17 cellular contexts compared by ENCODE assay signal in the genomic region with DNA sequence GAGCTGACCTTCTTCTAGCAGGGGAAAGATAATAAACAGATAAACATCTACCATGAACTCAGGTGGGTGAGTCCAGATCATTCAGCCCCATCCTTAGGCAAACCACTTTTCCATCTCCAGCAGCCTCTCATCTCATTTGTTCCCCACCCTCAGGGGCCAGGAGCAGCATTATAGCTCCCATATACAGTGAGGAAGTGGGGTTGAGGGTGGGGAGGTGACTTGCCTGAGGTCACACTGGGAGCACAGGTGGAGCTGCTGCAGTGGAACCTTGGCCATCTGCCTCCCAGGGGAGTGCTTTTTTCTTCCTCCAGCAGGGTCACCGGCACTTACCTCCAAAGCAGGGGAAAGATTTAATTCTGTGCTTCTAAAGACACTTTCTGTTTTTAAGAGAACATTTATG.
"Had no signal": no experiment of that assay in that cellular context is flagged by ENCODE, and none has a peak within 500 bp of the region (broad histone marks: within the 10 kb centered on the region; RNA-seq: fewer than 3 reads in every experiment).

No MANE protein-coding gene starts in this region.

- H3K4me1 ChIP-seq: foreskin keratinocyte, right lobe of liver, uterus had no signal

- H3K4me3 ChIP-seq: heart left ventricle, psoas muscle, right lobe of liver, testis, upper lobe of left lung, uterus had no signal

- H3K9me3 ChIP-seq: heart left ventricle, psoas muscle, right lobe of liver, testis, upper lobe of left lung, uterus had no signal

- DNase-seq: cerebellar nuclear complex; dermis blood vessel endothelial cell; foreskin keratinocyte; heart left ventricle; hippocampal formation; mammary epithelial cell; nephron progenitor cell; psoas muscle; retina; right lobe of liver; stimulated activated CD4-positive, alpha-beta T cell treated with anti-CD3 and anti-CD28 coated beads, Interleukin-2, amount 100 ng/mL, for 24 hours; stimulated activated CD4-positive, alpha-beta T cell treated with anti-CD3 and anti-CD28 coated beads, Interleukin-4, amount 100 ng/mL, for 4 hours; stimulated activated naive B cell treated with anti-CD40 and anti-IgM and Interleukin-4, amounts not matched to agents 10 μg/mL and 1 μg/mL and 100 μg/mL, for 72 hours; stimulated activated naive CD8-positive, alpha-beta T cell treated with anti-CD3 and anti-CD28 coated beads, Interleukin-15, amount 100 ng/mL, for 72 hours; testis; uterus had no signal

- ATAC-seq: foreskin keratinocyte; heart left ventricle; right lobe of liver; stimulated activated naive B cell treated with anti-CD40 and anti-IgM and Interleukin-4, amounts not matched to agents 10 μg/mL and 1 μg/mL and 100 μg/mL, for 72 hours had no signal

- H3K36me3 ChIP-seq: heart left ventricle, right lobe of liver, upper lobe of left lung, uterus had no signal

- H3K27ac ChIP-seq: foreskin keratinocyte, heart left ventricle, psoas muscle, right lobe of liver, testis, upper lobe of left lung, uterus had no signal

- H3K27me3 ChIP-seq: right lobe of liver, testis, upper lobe of left lung, uterus had no signal
